In genomic region chr10:80356563-80356999, GRCh38 we compare ENCODE assay signal across 8 cellular contexts. TPM values are rescaled to one million over a fixed set of nuclear protein-coding genes. Genes with fewer than 3 reads are reported as not detected.
A peak's percentile ranks its signal among the peaks of the same experiment; 100 is the strongest.
DNase-seq lines count a peak whose midpoint lies in the region; ATAC-seq and TF ChIP-seq lines count a peak whose summit lies in the region.

DYDC1 (minus strand) TSS chr10:80356755; CDS start chr10:80352601, 4,154 bp downstream.
DYDC2 (plus strand) TSS chr10:80356781; CDS start chr10:80362444, 5,663 bp downstream.

- H3K27ac Mint-ChIP-seq in MCF 10A (ENCODE audit: low read depth, unreplicated experiment) (no peak within 1 kb of the TSS), natural killer cell (no peak within 1 kb of the TSS)
- no peak within 1 kb of the TSS for H3K27ac Mint-ChIP-seq in activated CD4-positive, alpha-beta T cell treated with anti-CD3 and anti-CD28 coated beads, Interleukin-2, amount 10 ng/mL, durations not matched to agents 7 days and 5 days

- H3K36me3 Mint-ChIP-seq in MCF 10A (ENCODE audit: insufficient read depth, unreplicated experiment), result no peaks in the 10 kb centered on the region
- H3K36me3 Mint-ChIP-seq in activated CD4-positive, alpha-beta T cell treated with anti-CD3 and anti-CD28 coated beads, Interleukin-2, amount 10 ng/mL, durations not matched to agents 7 days and 5 days (ENCODE audit: low read depth), result no peaks in the 10 kb centered on the region
- H3K36me3 Mint-ChIP-seq in natural killer cell, result no peaks in the 10 kb centered on the region

- no peaks in the 10 kb centered on the region for H3K27me3 Mint-ChIP-seq in MCF 10A (ENCODE audit: insufficient read depth, unreplicated experiment)
- H3K27me3 Mint-ChIP-seq in activated CD4-positive, alpha-beta T cell treated with anti-CD3 and anti-CD28 coated beads, Interleukin-2, amount 10 ng/mL, durations not matched to agents 7 days and 5 days, result peaks cover 30% of the 10 kb centered on the region
- peaks cover 35 to 40% of the 10 kb centered on the region in 2 donors for H3K27me3 Mint-ChIP-seq in natural killer cell (ENCODE audit: low read depth in 2 of 2)

- no TSS peak for BruUV-seq in MCF 10A (replicated peaks; lab: Mats Ljungman, UMichigan)

- peak within 1 kb of the TSS; percentile 34 to 69 (median 51) for H3K4me3 ChIP-seq in breast epithelium
- H3K4me3 ChIP-seq in epithelial cell of esophagus (ENCODE audit: low read length), result peak within 1 kb of the TSS; percentile 11
- H3K4me3 ChIP-seq in tibial nerve, result peak within 1 kb of the TSS in 3 of 4 donors; percentile 23 to 48 (median 27)

- H3K4me1 Mint-ChIP-seq in MCF 10A (ENCODE audit: insufficient read depth, unreplicated experiment) (no peaks in the 10 kb centered on the region), natural killer cell (peaks cover 0 to 12% of the 10 kb centered on the region in 2 donors)
- peaks cover 9% of the 10 kb centered on the region for H3K4me1 Mint-ChIP-seq in activated CD4-positive, alpha-beta T cell treated with anti-CD3 and anti-CD28 coated beads, Interleukin-2, amount 10 ng/mL, durations not matched to agents 7 days and 5 days

- H3K9me3 Mint-ChIP-seq in MCF 10A (ENCODE audit: unreplicated experiment) (no peaks in the 10 kb centered on the region), natural killer cell (no peaks in the 10 kb centered on the region)
- no peaks in the 10 kb centered on the region for H3K9me3 Mint-ChIP-seq in activated CD4-positive, alpha-beta T cell treated with anti-CD3 and anti-CD28 coated beads, Interleukin-2, amount 10 ng/mL, durations not matched to agents 7 days and 5 days

- H3K4me1 ChIP-seq in breast epithelium (no peaks in the 10 kb centered on the region), tibial nerve (peaks cover 0 to 15% (median 6%) of the 10 kb centered on the region in 4 donors)

- 0 to 5% methylated on average over 24 to 38 of the region's 45 CpGs for WGBS in tibial nerve, 2 donors

- TF ChIP-seq CTCF in breast epithelium (IDR thresholded peaks at IDR 0.05) (no peak), MCF 10A (IDR thresholded peaks at IDR 0.05; ENCODE audit: unreplicated experiment) (no peak), epithelial cell of esophagus (IDR thresholded peaks at IDR 0.05; ENCODE audit: insufficient read depth, low read depth, low read length, missing control alignments) (no peak), natural killer cell (IDR thresholded peaks at IDR 0.05) (no peak), tibial nerve (IDR thresholded peaks at IDR 0.05) (no peak)

- intact Hi-C loops in breast epithelium (cut with DNase I; ENCODE audit: low total_unique reads) (no loop called here), MCF 10A (cut with micrococcal nuclease) (no loop called here), natural killer cell (cut with micrococcal nuclease) (no loop called here)

- H3K36me3 ChIP-seq in breast epithelium (no peaks in the 10 kb centered on the region), tibial nerve (no peaks in the 10 kb centered on the region)

- no peaks in the 10 kb centered on the region for H3K27me3 ChIP-seq in breast epithelium
- H3K27me3 ChIP-seq in tibial nerve, result peaks cover 0 to 30% of the 10 kb centered on the region in 2 donors

- peaks cover 0 to 5% of the 10 kb centered on the region in 2 donors for H3K9me3 ChIP-seq in breast epithelium
- H3K9me3 ChIP-seq in tibial nerve, result no peaks in the 10 kb centered on the region

- TF ChIP-seq EP300 in tibial nerve (IDR thresholded peaks at IDR 0.05), result no peak

- peak in 2 of 3 donors; percentile 40 to 74 for ATAC-seq in natural killer cell

- POLR2A ChIA-PET in MCF 10A (lab: Yijun Ruan, JAX), result no interaction called here
- POLR2A ChIA-PET in activated CD4-positive, alpha-beta T cell treated with anti-CD3 and anti-CD28 coated beads, Interleukin-2, amount 10 ng/mL, durations not matched to agents 7 days and 5 days (lab: Charles Lee), result no interaction called here

- CTCF ChIA-PET in MCF 10A (lab: Yijun Ruan, JAX), result interaction anchor here (0.7 kb wide), 1 partner anchor 86 kb away, joined by 6 read pairs; no protein-coding TSS in a partner anchor
- CTCF ChIA-PET in activated CD4-positive, alpha-beta T cell treated with anti-CD3 and anti-CD28 coated beads, Interleukin-2, amount 10 ng/mL, durations not matched to agents 7 days and 5 days (lab: Charles Lee), result no interaction called here

- no peak for TF ChIP-seq POLR2A in breast epithelium (IDR thresholded peaks at IDR 0.05)
- TF ChIP-seq POLR2A in tibial nerve (IDR thresholded peaks at IDR 0.05), result no peak

- H3K4me3 Mint-ChIP-seq in MCF 10A (ENCODE audit: unreplicated experiment), result no peak within 1 kb of the TSS
- H3K4me3 Mint-ChIP-seq in activated CD4-positive, alpha-beta T cell treated with anti-CD3 and anti-CD28 coated beads, Interleukin-2, amount 10 ng/mL, durations not matched to agents 7 days and 5 days, result peak within 1 kb of the TSS; percentile 60
- H3K4me3 Mint-ChIP-seq in natural killer cell, result peak within 1 kb of the TSS; percentile 77

- H3K27ac ChIP-seq in breast epithelium, result no peak within 1 kb of the TSS
- no peak within 1 kb of the TSS for H3K27ac ChIP-seq in tibial nerve

- DNase-seq in breast epithelium (ENCODE audit: low spot score in 2 of 2) (peak in 1 of 2 donors; percentile 29), MCF 10A (ENCODE audit: unreplicated experiment) (no peak), M059J (ENCODE audit: low read depth) (peak; percentile 48), epithelial cell of esophagus (ENCODE audit: low read depth) (peak; percentile 56), natural killer cell (peak; percentile 15), tibial nerve (ENCODE audit: low spot score in 2 of 2) (no peak), ureter (ENCODE audit: low spot score) (no peak)
- DNase-seq in activated CD4-positive, alpha-beta T cell treated with anti-CD3 and anti-CD28 coated beads, Interleukin-2, amount 10 ng/mL, durations not matched to agents 7 days and 5 days, result peak; percentile 73

RNA-seq across cellular contexts. Expression of gene DYDC1, which starts in this region (rescaled TPM):
- not detected for total RNA-seq in breast epithelium
- total RNA-seq in MCF 10A (2022), result not detected in 2 replicates
- total RNA-seq in M059J (2014; rRNA removed; shearing (Covaris generic)), result not detected in 2 replicates
- total RNA-seq in activated CD4-positive, alpha-beta T cell treated with anti-CD3 and anti-CD28 coated beads, Interleukin-2, amount 10 ng/mL, durations not matched to agents 7 days and 5 days, result not detected
- not detected for total RNA-seq in natural killer cell
- total RNA-seq in tibial nerve, result not detected
- total RNA-seq in ureter, result not detected

RNA-seq across cellular contexts. Expression of gene DYDC2, which starts in this region (rescaled TPM):
- total RNA-seq in breast epithelium (under 1 TPM in 1 of 3 donors, not detected in 2; 0.32 TPM), MCF 10A (2022) (not detected in 2 replicates), natural killer cell (not detected), tibial nerve (not detected), ureter (not detected)
- not detected in 2 replicates for total RNA-seq in M059J (2014; rRNA removed; shearing (Covaris generic))
- total RNA-seq in activated CD4-positive, alpha-beta T cell treated with anti-CD3 and anti-CD28 coated beads, Interleukin-2, amount 10 ng/mL, durations not matched to agents 7 days and 5 days, result not detected

Comparison
In these comparisons a context has a peak if more than half of its experiments do, and no peak if none do; other contexts are left out.
1. Peak in DNase-seq in M059J; RNA of the genes that start here not detected or under 1 TPM.
2. Peak in DNase-seq in activated CD4-positive, alpha-beta T cell treated with anti-CD3 and anti-CD28 coated beads, Interleukin-2, amount 10 ng/mL, durations not matched to agents 7 days and 5 days; RNA of the genes that start here not detected or under 1 TPM.
3. Peak in DNase-seq and ATAC-seq in natural killer cell; RNA of the genes that start here not detected or under 1 TPM.